Comparison of ENCODE assay signal across 1 cellular context in genomic region chr10:23413629-23414089, GRCh38.
TF ChIP-seq lines count a peak whose summit lies in the region.

No MANE protein-coding gene starts in this region.

TF ChIP-seq in GM12878, 131 proteins besides CTCF, POLR2A, EP300 and RAD21 (continued from another document and continues in another):
- no peak for TF ChIP-seq E2F8 (IDR thresholded peaks at IDR 0.05; ENCODE audit: low read depth, partially characterized antibody)
- TF ChIP-seq, protein P1, sequence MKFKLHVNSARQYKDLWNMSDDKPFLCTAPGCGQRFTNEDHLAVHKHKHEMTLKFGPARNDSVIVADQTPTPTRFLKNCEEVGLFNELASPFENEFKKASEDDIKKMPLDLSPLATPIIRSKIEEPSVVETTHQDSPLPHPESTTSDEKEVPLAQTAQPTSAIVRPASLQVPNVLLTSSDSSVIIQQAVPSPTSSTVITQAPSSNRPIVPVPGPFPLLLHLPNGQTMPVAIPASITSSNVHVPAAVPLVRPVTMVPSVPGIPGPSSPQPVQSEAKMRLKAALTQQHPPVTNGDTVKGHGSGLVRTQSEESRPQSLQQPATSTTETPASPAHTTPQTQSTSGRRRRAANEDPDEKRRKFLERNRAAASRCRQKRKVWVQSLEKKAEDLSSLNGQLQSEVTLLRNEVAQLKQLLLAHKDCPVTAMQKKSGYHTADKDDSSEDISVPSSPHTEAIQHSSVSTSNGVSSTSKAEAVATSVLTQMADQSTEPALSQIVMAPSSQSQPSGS (IDR thresholded peaks at IDR 0.05; ENCODE audit: low read length) = peak; percentile 71
- peak; percentile 29; the same call in 1 of the 2 replicates for TF ChIP-seq CBX5 (IDR thresholded peaks at IDR 0.05; ENCODE audit: low read depth)
- no peak for TF ChIP-seq LARP7 (IDR thresholded peaks at IDR 0.05)
- TF ChIP-seq EGR1 (IDR thresholded peaks at IDR 0.05; ENCODE audit: borderline replicate concordance in 1 of 2, low read depth in 2 of 2, low read length in 2 of 2) = no peak
- no peak for TF ChIP-seq BRCA1 (IDR thresholded peaks at IDR 0.05; ENCODE audit: low read depth, low read length)
- TF ChIP-seq, protein P2, sequence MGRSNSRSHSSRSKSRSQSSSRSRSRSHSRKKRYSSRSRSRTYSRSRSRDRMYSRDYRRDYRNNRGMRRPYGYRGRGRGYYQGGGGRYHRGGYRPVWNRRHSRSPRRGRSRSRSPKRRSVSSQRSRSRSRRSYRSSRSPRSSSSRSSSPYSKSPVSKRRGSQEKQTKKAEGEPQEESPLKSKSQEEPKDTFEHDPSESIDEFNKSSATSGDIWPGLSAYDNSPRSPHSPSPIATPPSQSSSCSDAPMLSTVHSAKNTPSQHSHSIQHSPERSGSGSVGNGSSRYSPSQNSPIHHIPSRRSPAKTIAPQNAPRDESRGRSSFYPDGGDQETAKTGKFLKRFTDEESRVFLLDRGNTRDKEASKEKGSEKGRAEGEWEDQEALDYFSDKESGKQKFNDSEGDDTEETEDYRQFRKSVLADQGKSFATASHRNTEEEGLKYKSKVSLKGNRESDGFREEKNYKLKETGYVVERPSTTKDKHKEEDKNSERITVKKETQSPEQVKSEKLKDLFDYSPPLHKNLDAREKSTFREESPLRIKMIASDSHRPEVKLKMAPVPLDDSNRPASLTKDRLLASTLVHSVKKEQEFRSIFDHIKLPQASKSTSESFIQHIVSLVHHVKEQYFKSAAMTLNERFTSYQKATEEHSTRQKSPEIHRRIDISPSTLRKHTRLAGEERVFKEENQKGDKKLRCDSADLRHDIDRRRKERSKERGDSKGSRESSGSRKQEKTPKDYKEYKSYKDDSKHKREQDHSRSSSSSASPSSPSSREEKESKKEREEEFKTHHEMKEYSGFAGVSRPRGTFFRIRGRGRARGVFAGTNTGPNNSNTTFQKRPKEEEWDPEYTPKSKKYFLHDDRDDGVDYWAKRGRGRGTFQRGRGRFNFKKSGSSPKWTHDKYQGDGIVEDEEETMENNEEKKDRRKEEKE (IDR thresholded peaks at IDR 0.05) = no peak
- no peak for TF ChIP-seq HDGF (IDR thresholded peaks at IDR 0.05)
- TF ChIP-seq SUPT20H (IDR thresholded peaks at IDR 0.05; ENCODE audit: borderline replicate concordance, control insufficient read depth, low read depth, low read length) = no peak
- TF ChIP-seq, protein P3, sequence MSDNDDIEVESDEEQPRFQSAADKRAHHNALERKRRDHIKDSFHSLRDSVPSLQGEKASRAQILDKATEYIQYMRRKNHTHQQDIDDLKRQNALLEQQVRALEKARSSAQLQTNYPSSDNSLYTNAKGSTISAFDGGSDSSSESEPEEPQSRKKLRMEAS (IDR thresholded peaks at IDR 0.05; ENCODE audit: low read depth, low read length) = no peak
- no peak for TF ChIP-seq KLF5 (IDR thresholded peaks at IDR 0.05; ENCODE audit: partially characterized antibody)
- peak; percentile 86 for TF ChIP-seq MEF2B (IDR thresholded peaks at IDR 0.05; ENCODE audit: partially characterized antibody, poor library complexity, severe bottlenecking)
- no peak for TF ChIP-seq CHD2 (IDR thresholded peaks at IDR 0.05; ENCODE audit: borderline replicate concordance, low read depth, low read length)
- TF ChIP-seq, protein P4, sequence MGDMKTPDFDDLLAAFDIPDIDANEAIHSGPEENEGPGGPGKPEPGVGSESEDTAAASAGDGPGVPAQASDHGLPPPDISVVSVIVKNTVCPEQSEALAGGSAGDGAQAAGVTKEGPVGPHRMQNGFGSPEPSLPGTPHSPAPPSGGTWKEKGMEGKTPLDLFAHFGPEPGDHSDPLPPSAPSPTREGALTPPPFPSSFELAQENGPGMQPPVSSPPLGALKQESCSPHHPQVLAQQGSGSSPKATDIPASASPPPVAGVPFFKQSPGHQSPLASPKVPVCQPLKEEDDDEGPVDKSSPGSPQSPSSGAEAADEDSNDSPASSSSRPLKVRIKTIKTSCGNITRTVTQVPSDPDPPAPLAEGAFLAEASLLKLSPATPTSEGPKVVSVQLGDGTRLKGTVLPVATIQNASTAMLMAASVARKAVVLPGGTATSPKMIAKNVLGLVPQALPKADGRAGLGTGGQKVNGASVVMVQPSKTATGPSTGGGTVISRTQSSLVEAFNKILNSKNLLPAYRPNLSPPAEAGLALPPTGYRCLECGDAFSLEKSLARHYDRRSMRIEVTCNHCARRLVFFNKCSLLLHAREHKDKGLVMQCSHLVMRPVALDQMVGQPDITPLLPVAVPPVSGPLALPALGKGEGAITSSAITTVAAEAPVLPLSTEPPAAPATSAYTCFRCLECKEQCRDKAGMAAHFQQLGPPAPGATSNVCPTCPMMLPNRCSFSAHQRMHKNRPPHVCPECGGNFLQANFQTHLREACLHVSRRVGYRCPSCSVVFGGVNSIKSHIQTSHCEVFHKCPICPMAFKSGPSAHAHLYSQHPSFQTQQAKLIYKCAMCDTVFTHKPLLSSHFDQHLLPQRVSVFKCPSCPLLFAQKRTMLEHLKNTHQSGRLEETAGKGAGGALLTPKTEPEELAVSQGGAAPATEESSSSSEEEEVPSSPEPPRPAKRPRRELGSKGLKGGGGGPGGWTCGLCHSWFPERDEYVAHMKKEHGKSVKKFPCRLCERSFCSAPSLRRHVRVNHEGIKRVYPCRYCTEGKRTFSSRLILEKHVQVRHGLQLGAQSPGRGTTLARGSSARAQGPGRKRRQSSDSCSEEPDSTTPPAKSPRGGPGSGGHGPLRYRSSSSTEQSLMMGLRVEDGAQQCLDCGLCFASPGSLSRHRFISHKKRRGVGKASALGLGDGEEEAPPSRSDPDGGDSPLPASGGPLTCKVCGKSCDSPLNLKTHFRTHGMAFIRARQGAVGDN (IDR thresholded peaks at IDR 0.05) = no peak
- TF ChIP-seq USF2 (IDR thresholded peaks at IDR 0.05; ENCODE audit: borderline replicate concordance, low read depth, low read length) = no peak
- TF ChIP-seq RELB (IDR thresholded peaks at IDR 0.05; ENCODE audit: low read depth) = no peak
- TF ChIP-seq POLR2AphosphoS5 (IDR thresholded peaks at IDR 0.05; ENCODE audit: low read length) = no peak
- TF ChIP-seq NFXL1 (IDR thresholded peaks at IDR 0.05; ENCODE audit: borderline replicate concordance) = no peak
- no peak for TF ChIP-seq FOXK2 (IDR thresholded peaks at IDR 0.05)
- no peak for TF ChIP-seq TARDBP (IDR thresholded peaks at IDR 0.05; ENCODE audit: borderline replicate concordance)
- TF ChIP-seq SMARCA5 (IDR thresholded peaks at IDR 0.05) = no peak
- TF ChIP-seq ZBED1 (IDR thresholded peaks at IDR 0.05; ENCODE audit: borderline replicate concordance) = peak; percentile 67; the same call in 1 of the 2 replicates
- no peak for TF ChIP-seq SUZ12 (IDR thresholded peaks at IDR 0.05; ENCODE audit: unreplicated experiment)
- TF ChIP-seq, protein P5, sequence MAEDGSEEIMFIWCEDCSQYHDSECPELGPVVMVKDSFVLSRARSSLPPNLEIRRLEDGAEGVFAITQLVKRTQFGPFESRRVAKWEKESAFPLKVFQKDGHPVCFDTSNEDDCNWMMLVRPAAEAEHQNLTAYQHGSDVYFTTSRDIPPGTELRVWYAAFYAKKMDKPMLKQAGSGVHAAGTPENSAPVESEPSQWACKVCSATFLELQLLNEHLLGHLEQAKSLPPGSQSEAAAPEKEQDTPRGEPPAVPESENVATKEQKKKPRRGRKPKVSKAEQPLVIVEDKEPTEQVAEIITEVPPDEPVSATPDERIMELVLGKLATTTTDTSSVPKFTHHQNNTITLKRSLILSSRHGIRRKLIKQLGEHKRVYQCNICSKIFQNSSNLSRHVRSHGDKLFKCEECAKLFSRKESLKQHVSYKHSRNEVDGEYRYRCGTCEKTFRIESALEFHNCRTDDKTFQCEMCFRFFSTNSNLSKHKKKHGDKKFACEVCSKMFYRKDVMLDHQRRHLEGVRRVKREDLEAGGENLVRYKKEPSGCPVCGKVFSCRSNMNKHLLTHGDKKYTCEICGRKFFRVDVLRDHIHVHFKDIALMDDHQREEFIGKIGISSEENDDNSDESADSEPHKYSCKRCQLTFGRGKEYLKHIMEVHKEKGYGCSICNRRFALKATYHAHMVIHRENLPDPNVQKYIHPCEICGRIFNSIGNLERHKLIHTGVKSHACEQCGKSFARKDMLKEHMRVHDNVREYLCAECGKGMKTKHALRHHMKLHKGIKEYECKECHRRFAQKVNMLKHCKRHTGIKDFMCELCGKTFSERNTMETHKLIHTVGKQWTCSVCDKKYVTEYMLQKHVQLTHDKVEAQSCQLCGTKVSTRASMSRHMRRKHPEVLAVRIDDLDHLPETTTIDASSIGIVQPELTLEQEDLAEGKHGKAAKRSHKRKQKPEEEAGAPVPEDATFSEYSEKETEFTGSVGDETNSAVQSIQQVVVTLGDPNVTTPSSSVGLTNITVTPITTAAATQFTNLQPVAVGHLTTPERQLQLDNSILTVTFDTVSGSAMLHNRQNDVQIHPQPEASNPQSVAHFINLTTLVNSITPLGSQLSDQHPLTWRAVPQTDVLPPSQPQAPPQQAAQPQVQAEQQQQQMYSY (CRISPR knock-in tag; IDR thresholded peaks at IDR 0.05) = no peak
- TF ChIP-seq TAF1 (IDR thresholded peaks at IDR 0.05; ENCODE audit: borderline replicate concordance, low read depth, low read length) = no peak
- no peak for TF ChIP-seq SRF (IDR thresholded peaks at IDR 0.05; ENCODE audit: low read depth in 2 of 2, low read length in 2 of 2)
- peak; percentile 36; the same call in 1 of the 2 replicates for TF ChIP-seq TBL1XR1 (IDR thresholded peaks at IDR 0.05; ENCODE audit: low read depth, low read length)
- peak; percentile 39; the same call in 1 of the 2 replicates for TF ChIP-seq ATF7 (IDR thresholded peaks at IDR 0.05; ENCODE audit: low read depth)
- no peak for TF ChIP-seq SP1 (IDR thresholded peaks at IDR 0.05; ENCODE audit: low read depth, low read length)
- TF ChIP-seq TCF7 (IDR thresholded peaks at IDR 0.05; ENCODE audit: borderline replicate concordance) = no peak
- no peak for TF ChIP-seq PAX5 (IDR thresholded peaks at IDR 0.05; ENCODE audit: borderline replicate concordance, low read depth, low read length)
- TF ChIP-seq NFIC (IDR thresholded peaks at IDR 0.05; ENCODE audit: low read depth, low read length) = peak; percentile 82; the same call in 1 of the 2 replicates
- no peak for TF ChIP-seq NR2C1 (IDR thresholded peaks at IDR 0.05)
- no peak for TF ChIP-seq ESRRA (IDR thresholded peaks at IDR 0.05; ENCODE audit: low read length)
- peak; percentile 69 for TF ChIP-seq JUNB (IDR thresholded peaks at IDR 0.05)
- no peak for TF ChIP-seq RBBP5 (conservative IDR thresholded peaks at IDR 0.05)
- no peak for TF ChIP-seq IKZF1 (conservative IDR thresholded peaks at IDR 0.05)
- peak; percentile 92 for TF ChIP-seq SPI1 (IDR thresholded peaks at IDR 0.05; ENCODE audit: borderline replicate concordance, insufficient read depth, low read depth, low read length)
- TF ChIP-seq KDM1A (IDR thresholded peaks at IDR 0.05; ENCODE audit: borderline replicate concordance) = no peak
- no peak for TF ChIP-seq ZZZ3 (IDR thresholded peaks at IDR 0.05; ENCODE audit: control insufficient read depth, insufficient read length, low read depth)
